ENCODE assay signal across 23 cellular contexts in genomic region chr2:237136824-237137223, GRCh38. TPM values are rescaled to one million over a fixed set of nuclear protein-coding genes. Genes with fewer than 3 reads are reported as not detected.
DNase-seq lines count a peak whose midpoint lies in the region; TF ChIP-seq lines count a peak whose summit lies in the region.
"Had no signal": no experiment of that assay in that cellular context is flagged by ENCODE, and none has a peak within 500 bp of the region (broad histone marks: within the 10 kb centered on the region; RNA-seq: fewer than 3 reads in every experiment).

No MANE protein-coding gene starts in this region.

- no peak overlapping the region for H2AFZ ChIP-seq in smooth muscle cell (ENCODE audit: low read depth)
- no peak overlapping the region for H2AFZ ChIP-seq in OCI-LY7 (ENCODE audit: low read length)

- intact Hi-C loops in esophagus muscularis mucosa (cut with DNase I) (no loop called here), OCI-LY7 (cut with micrococcal nuclease; ENCODE audit: unreplicated experiment) (no loop called here)

- no TSS peak for BruUV-seq in OCI-LY7 (replicated peaks; lab: Mats Ljungman, UMichigan)

- TF ChIP-seq EP300 in esophagus muscularis mucosa (IDR thresholded peaks at IDR 0.05) = no peak

- H3K9ac ChIP-seq in smooth muscle cell (ENCODE audit: low read depth) = no peak overlapping the region
- H3K9ac ChIP-seq: BLaER1 had no signal

- TF ChIP-seq POLR2A in esophagus muscularis mucosa (IDR thresholded peaks at IDR 0.05; ENCODE audit: low read depth) = no peak

- H3K27me3 ChIP-seq in esophagus muscularis mucosa (no peaks in the 10 kb centered on the region), muscle layer of duodenum (ENCODE audit: low read depth, low read length) (no peaks in the 10 kb centered on the region), smooth muscle cell (ENCODE audit: low read depth) (no peaks in the 10 kb centered on the region)
- H3K27me3 ChIP-seq: BE2C, BLaER1 had no signal

- no peaks in the 10 kb centered on the region for H3K79me2 ChIP-seq in smooth muscle cell (ENCODE audit: low read depth)
- H3K79me2 ChIP-seq in OCI-LY7 (ENCODE audit: insufficient read depth, low read depth, low read length) = no peaks in the 10 kb centered on the region

- POLR2A ChIA-PET in OCI-LY7 (lab: Charles Lee) = no interaction called here

- 94% methylated on average over 9 of the region's 9 CpGs for WGBS in esophagus muscularis mucosa
- WGBS in smooth muscle cell (ENCODE audit: low lambda C conversion rate) = 81% methylated on average over 9 of the region's 9 CpGs

- no peak overlapping the region for H3K4me2 ChIP-seq in smooth muscle cell
- H3K4me2 ChIP-seq in OCI-LY7 (ENCODE audit: low read length) = no peak overlapping the region
- H3K4me2 ChIP-seq: BLaER1 had no signal

- CTCF ChIA-PET in OCI-LY7 (lab: Charles Lee; ENCODE audit: unreplicated experiment) = no interaction called here

- H3K36me3 ChIP-seq in esophagus muscularis mucosa (no peaks in the 10 kb centered on the region), muscle layer of duodenum (ENCODE audit: control insufficient read depth in 1 of 2, insufficient read depth in 2 of 2, low read length in 2 of 2) (no peaks in the 10 kb centered on the region), smooth muscle cell (ENCODE audit: low read depth) (no peaks in the 10 kb centered on the region), OCI-LY7 (ENCODE audit: insufficient read depth, low read length) (no peaks in the 10 kb centered on the region)
- H3K36me3 ChIP-seq: BE2C, BLaER1 had no signal

- H3K4me1 ChIP-seq in esophagus muscularis mucosa = peaks cover 0 to 6% (median 2%) of the 10 kb centered on the region in 4 donors
- no peaks in the 10 kb centered on the region for H3K4me1 ChIP-seq in muscle layer of duodenum (ENCODE audit: control insufficient read depth in 1 of 2, insufficient read depth in 2 of 2, low read length in 2 of 2)
- H3K4me1 ChIP-seq in smooth muscle cell (ENCODE audit: low read depth) = peaks cover 7% of the 10 kb centered on the region
- no peaks in the 10 kb centered on the region for H3K4me1 ChIP-seq in OCI-LY7 (ENCODE audit: insufficient read depth, low read length, poor library complexity, severe bottlenecking)
- H3K4me1 ChIP-seq: BE2C, BLaER1 had no signal

- no peaks in the 10 kb centered on the region for H3F3A ChIP-seq in smooth muscle cell (ENCODE audit: low read depth)

- no peaks in the 10 kb centered on the region for H4K20me1 ChIP-seq in smooth muscle cell (ENCODE audit: low read depth)
- no peaks in the 10 kb centered on the region for H4K20me1 ChIP-seq in OCI-LY7 (ENCODE audit: insufficient read depth, low read length)
- H4K20me1 ChIP-seq: BLaER1 had no signal

- H3K9me2 ChIP-seq in OCI-LY7 (ENCODE audit: insufficient read depth, low read length) = no peaks in the 10 kb centered on the region

- H3K27ac ChIP-seq in esophagus muscularis mucosa (replicated peaks in 1 of 4) (no peak overlapping the region), muscle layer of duodenum (ENCODE audit: low read length) (peak overlapping the region; percentile 26), smooth muscle cell (ENCODE audit: low read depth) (peak overlapping the region; percentile 18), OCI-LY7 (ENCODE audit: low read depth, low read length, poor library complexity, severe bottlenecking) (no peak overlapping the region)
- H3K27ac ChIP-seq: BLaER1 had no signal

- DNase-seq in esophagus muscularis mucosa (ENCODE audit: extremely low spot score) (peak; percentile 68), smooth muscle cell (lab: John Stamatoyannopoulos, UW; ENCODE audit: unreplicated experiment) (no peak), NOMO-1 treated with DMSO at 0.1 percent for 48 hours (lab: John Stamatoyannopoulos, UW; ENCODE audit: unreplicated experiment) (no peak), germinal center (ENCODE audit: low spot score) (no peak), OCI-LY7 (ENCODE audit: low spot score) (no peak)
- DNase-seq: 8988T; ACHN; BE2C; C1 segment of cervical spinal cord; CD4-positive, alpha-beta memory T cell; CD4-positive, CD25-positive, alpha-beta regulatory T cell; CD8-positive, alpha-beta memory T cell; COR-L47; DMS 273 treated with DMSO at 0.1 percent for 48 hours; DMS153; DMS53; DMS79; DND-41; EL; GDM1 had no signal

- no peak overlapping the region for H3K4me3 ChIP-seq in esophagus muscularis mucosa
- H3K4me3 ChIP-seq in muscle layer of duodenum (ENCODE audit: low read depth in 1 of 2, low read length in 2 of 2) = no peak overlapping the region
- no peak overlapping the region for H3K4me3 ChIP-seq in smooth muscle cell
- H3K4me3 ChIP-seq in OCI-LY7 (ENCODE audit: low read depth, low read length, poor library complexity, severe bottlenecking) = no peak overlapping the region
- H3K4me3 ChIP-seq: BLaER1, GM12878 had no signal

- H3K9me3 ChIP-seq in esophagus muscularis mucosa (no peaks in the 10 kb centered on the region), muscle layer of duodenum (ENCODE audit: control insufficient read depth in 1 of 2, low read length in 2 of 2) (no peaks in the 10 kb centered on the region), smooth muscle cell (replicated peaks; ENCODE audit: low read depth) (peaks cover 5% of the 10 kb centered on the region), OCI-LY7 (ENCODE audit: low read length) (0 out of 2 replicates have a peak, but pooled peaks cover 9% of the 10 kb centered on the region)
- H3K9me3 ChIP-seq: BE2C, BLaER1 had no signal

- TF ChIP-seq CTCF in esophagus muscularis mucosa (IDR thresholded peaks at IDR 0.05) = no peak
- TF ChIP-seq CTCF in smooth muscle cell (IDR thresholded peaks at IDR 0.05; ENCODE audit: borderline replicate concordance, insufficient read depth, poor library complexity, severe bottlenecking) = no peak
- no peak for TF ChIP-seq CTCF in OCI-LY7 (conservative IDR thresholded peaks at IDR 0.05; ENCODE audit: low read length)

RNA-seq across cellular contexts. Expression of gene COPS8, which starts 51.1 kb away (rescaled TPM):
- 10 to 100 TPM; 69.4 to 96.0 (median 82.8) TPM for total RNA-seq in esophagus muscularis mucosa
- 159 and 194 TPM in 2 replicates for total RNA-seq in smooth muscle cell
- polyA plus RNA-seq in smooth muscle cell = 130 and 132 TPM in 2 replicates
- total RNA-seq in OCI-LY7 (2014; rRNA removed; shearing (Covaris generic)) = 113 and 117 TPM in 2 replicates
- total RNA-seq in OCI-LY7 (2022) = 57.6 and 58.8 TPM in 2 replicates

Comparison
In these comparisons a context has a peak if more than half of its experiments do, and no peak if none do; other contexts are left out.
1. H3K27ac ChIP-seq: peak in muscle layer of duodenum (single experiment) and smooth muscle cell (single experiment); none in esophagus muscularis mucosa (0 of 4) and OCI-LY7 (single experiment).